8 cellular contexts compared by ENCODE assay signal in genomic region chr6:43174263-43175112, GRCh38. TPM values are rescaled to one million over a fixed set of nuclear protein-coding genes. Genes with fewer than 3 reads are reported as not detected.
A peak's percentile ranks its signal among the peaks of the same experiment; 100 is the strongest.
DNase-seq lines count a peak whose midpoint lies in the region; ATAC-seq and TF ChIP-seq lines count a peak whose summit lies in the region.

No MANE protein-coding gene starts in this region.

- H3K4me3 ChIP-seq in left ventricle myocardium inferior = peak overlapping the region; percentile 93
- peak overlapping the region; percentile 97 for H3K4me3 ChIP-seq in upper lobe of right lung

- in situ Hi-C loops in GM13976 (cut with MboI; ENCODE audit: low sequenced_read_pairs, unreplicated experiment) = no loop called here

- no peaks in the 10 kb centered on the region for H3K27me3 ChIP-seq in left ventricle myocardium inferior (ENCODE audit: low read depth)
- H3K27me3 ChIP-seq in upper lobe of right lung = no peaks in the 10 kb centered on the region

- H3K9me3 ChIP-seq in left ventricle myocardium inferior (replicated peaks) (no peaks in the 10 kb centered on the region), upper lobe of right lung (no peaks in the 10 kb centered on the region)

- H3K4me1 ChIP-seq in left ventricle myocardium inferior (peaks cover 55% of the 10 kb centered on the region), upper lobe of right lung (peaks cover 37% of the 10 kb centered on the region)

- H3K36me3 ChIP-seq in left ventricle myocardium inferior (peaks cover 44% of the 10 kb centered on the region), upper lobe of right lung (peaks cover 41% of the 10 kb centered on the region)

- DNase-seq in GM13976 (ENCODE audit: low spot score) = peak; percentile 98
- peak; percentile 99 for DNase-seq in NCI-H146 (lab: John Stamatoyannopoulos, UW)
- peak; percentile 87 to 99 (median 91) for DNase-seq in T-helper 1 cell
- DNase-seq in amygdala (lab: John Stamatoyannopoulos, UW) = peak; percentile 55 to 98 (median 95)
- peak; percentile 95 for DNase-seq in left ventricle myocardium inferior
- DNase-seq in posterior vena cava (ENCODE audit: low spot score) = peak; percentile 99
- peak; percentile 96 for DNase-seq in upper lobe of right lung

- peak; percentile 74 for ATAC-seq in HG02870 (IDR thresholded peaks at IDR 0.05; ENCODE audit: unreplicated experiment)
- ATAC-seq in upper lobe of right lung = peak; percentile 86

- H3K27ac ChIP-seq in left ventricle myocardium inferior (replicated peaks) (peak overlapping the region; percentile 95), upper lobe of right lung (peak overlapping the region; percentile 88)

- peak; percentile 19 for TF ChIP-seq CTCF in GM13976 (IDR thresholded peaks at IDR 0.05; ENCODE audit: borderline replicate concordance, control extremely low read depth, extremely low read depth, insufficient read depth, missing control alignments)
- peak; percentile 45 for TF ChIP-seq CTCF in left ventricle myocardium inferior (IDR thresholded peaks at IDR 0.05; ENCODE audit: borderline replicate concordance)
- TF ChIP-seq CTCF in upper lobe of right lung (IDR thresholded peaks at IDR 0.05) = peak; percentile 17

- intact Hi-C loops in left ventricle myocardium inferior (cut with micrococcal nuclease) (no loop called here), posterior vena cava (cut with DNase I) (no loop called here), upper lobe of right lung (cut with DNase I) (no loop called here)

RNA-seq across cellular contexts. Expression of gene SRF, which starts 3.4 kb away (rescaled TPM):
- total RNA-seq in left ventricle myocardium inferior (61.8 TPM), posterior vena cava (10 to 100 TPM; 92.6 to 95.6 TPM), upper lobe of right lung (33.6 TPM)

RNA-seq across cellular contexts. Expression of gene CUL9, which starts 7.5 kb away (rescaled TPM):
- total RNA-seq in left ventricle myocardium inferior (14.7 TPM), posterior vena cava (10 to 100 TPM; 24.5 to 25.5 TPM), upper lobe of right lung (37.4 TPM)

RNA-seq across cellular contexts. Expression of gene DNPH1, which starts 54.8 kb away (rescaled TPM):
- 27.7 TPM for total RNA-seq in left ventricle myocardium inferior
- 10 to 100 TPM; 24.5 to 42.5 TPM for total RNA-seq in posterior vena cava
- 27.6 TPM for total RNA-seq in upper lobe of right lung

Comparison
In these comparisons a context has a peak if more than half of its experiments do, and no peak if none do; other contexts are left out.
1. Peak in every context shown above with its lines: DNase-seq, ATAC-seq, H3K4me3 ChIP-seq and H3K27ac ChIP-seq.